In the genomic region with DNA sequence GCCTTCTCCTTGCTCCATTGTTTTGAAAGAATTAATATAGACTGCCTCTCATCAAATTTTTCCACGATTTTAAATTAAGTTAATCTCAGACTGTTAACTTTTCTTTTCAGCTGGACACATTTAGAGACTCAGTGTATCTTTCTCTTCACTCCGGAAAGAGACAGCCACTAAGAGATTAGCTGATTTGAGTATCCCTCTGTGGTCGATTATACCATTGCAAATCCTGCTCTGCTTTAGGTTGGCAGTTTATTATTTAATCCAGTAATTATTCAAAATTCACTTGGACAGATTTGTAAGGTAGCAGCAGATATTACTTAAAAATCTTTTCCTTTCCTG, we compare ENCODE assay signal across 8 cellular contexts. TPM values are rescaled to one million over a fixed set of nuclear protein-coding genes. Genes with fewer than 3 reads are reported as not detected.
DNase-seq lines count a peak whose midpoint lies in the region; ATAC-seq and TF ChIP-seq lines count a peak whose summit lies in the region.

No MANE protein-coding gene starts in this region.

- peaks cover 12% of the 10 kb centered on the region for H3K4me1 Mint-ChIP-seq in WTC11
- peaks cover 4 to 20% of the 10 kb centered on the region in 2 donors for H3K4me1 Mint-ChIP-seq in stimulated activated naive B cell treated with anti-CD40 and anti-IgM and Interleukin-4, amounts not matched to agents 10 μg/mL and 1 μg/mL and 100 μg/mL, for 72 hours

- POLR2A ChIA-PET in WTC11 (lab: Charles Lee), result interaction anchor here (1.5 kb wide), 1 partner anchor 14 kb away, joined by 3 read pairs; no protein-coding TSS in a partner anchor

- H3K36me3 Mint-ChIP-seq in WTC11, result peaks cover 10% of the 10 kb centered on the region
- H3K36me3 Mint-ChIP-seq in stimulated activated naive B cell treated with anti-CD40 and anti-IgM and Interleukin-4, amounts not matched to agents 10 μg/mL and 1 μg/mL and 100 μg/mL, for 72 hours, result peaks cover 6 to 8% of the 10 kb centered on the region in 2 donors

- H3K9me3 Mint-ChIP-seq in WTC11, result no peaks in the 10 kb centered on the region
- no peaks in the 10 kb centered on the region for H3K9me3 Mint-ChIP-seq in stimulated activated naive B cell treated with anti-CD40 and anti-IgM and Interleukin-4, amounts not matched to agents 10 μg/mL and 1 μg/mL and 100 μg/mL, for 72 hours

- no peaks in the 10 kb centered on the region; the same call in 1 of the 2 replicates for H3K27me3 Mint-ChIP-seq in WTC11 (ENCODE audit: low read depth)
- H3K27me3 Mint-ChIP-seq in stimulated activated naive B cell treated with anti-CD40 and anti-IgM and Interleukin-4, amounts not matched to agents 10 μg/mL and 1 μg/mL and 100 μg/mL, for 72 hours, result no peaks in the 10 kb centered on the region

- no peak for TF ChIP-seq CTCF in WTC11 (IDR thresholded peaks at IDR 0.05)

- peak overlapping the region; percentile 99 for H3K4me3 Mint-ChIP-seq in WTC11
- H3K4me3 Mint-ChIP-seq in stimulated activated naive B cell treated with anti-CD40 and anti-IgM and Interleukin-4, amounts not matched to agents 10 μg/mL and 1 μg/mL and 100 μg/mL, for 72 hours, result peak overlapping the region; percentile 92 to 98

- H3K27ac Mint-ChIP-seq in WTC11, result peak overlapping the region; percentile 100
- H3K27ac Mint-ChIP-seq in stimulated activated naive B cell treated with anti-CD40 and anti-IgM and Interleukin-4, amounts not matched to agents 10 μg/mL and 1 μg/mL and 100 μg/mL, for 72 hours, result peak overlapping the region; percentile 100

- peak; percentile 34 for DNase-seq in NCI-H1105 treated with DMSO at 0.1 percent for 48 hours (lab: John Stamatoyannopoulos, UW)
- no peak for DNase-seq in NCI-H1105 (lab: John Stamatoyannopoulos, UW)
- no peak for DNase-seq in WTC11 (ENCODE audit: low spot score)
- peak; percentile 6 for DNase-seq in hepatic stellate cell (ENCODE audit: low spot score)
- no peak for DNase-seq in stimulated activated naive B cell treated with anti-CD40 and anti-IgM and Interleukin-4, amounts not matched to agents 10 μg/mL and 1 μg/mL and 100 μg/mL, for 72 hours
- DNase-seq in AG08395 (ENCODE audit: low spot score), result no peak
- DNase-seq in stimulated activated CD4-positive, alpha-beta T cell treated with anti-CD3 and anti-CD28 coated beads, Interleukin-4, amount 100 ng/mL, for 1 hour, result no peak
- no peak for DNase-seq in activated CD4-positive, CD25-positive, alpha-beta regulatory T cell treated with anti-CD3 and anti-CD28 coated beads, Interleukin-2, amount 50 U/mL, for 72 hours

- ATAC-seq in WTC11, result no peak
- ATAC-seq in stimulated activated naive B cell treated with anti-CD40 and anti-IgM and Interleukin-4, amounts not matched to agents 10 μg/mL and 1 μg/mL and 100 μg/mL, for 72 hours (replicated peaks), result no peak

- CTCF ChIA-PET in WTC11 (lab: Charles Lee), result interaction anchor here (0.7 to 2.9 kb wide), 7 partner anchors 13 to 108 kb away, joined by 3 to 28 read pairs (median 3); a partner anchor contains a TSS

TF ChIP-seq in WTC11, 78 proteins besides CTCF, POLR2A, EP300 and RAD21:
- TF ChIP-seq SP1 (CRISPR knock-in tag; conservative IDR thresholded peaks at IDR 0.05), result no peak
- no peak for TF ChIP-seq RORB (CRISPR knock-in tag; IDR thresholded peaks at IDR 0.05)
- no peak for TF ChIP-seq MYBL2 (CRISPR knock-in tag; IDR thresholded peaks at IDR 0.05)
- TF ChIP-seq ZNF396 (CRISPR knock-in tag; IDR thresholded peaks at IDR 0.05; ENCODE audit: borderline replicate concordance), result no peak
- no peak for TF ChIP-seq ZNF263 (CRISPR knock-in tag; IDR thresholded peaks at IDR 0.05; ENCODE audit: low read depth)
- TF ChIP-seq, protein P1, sequence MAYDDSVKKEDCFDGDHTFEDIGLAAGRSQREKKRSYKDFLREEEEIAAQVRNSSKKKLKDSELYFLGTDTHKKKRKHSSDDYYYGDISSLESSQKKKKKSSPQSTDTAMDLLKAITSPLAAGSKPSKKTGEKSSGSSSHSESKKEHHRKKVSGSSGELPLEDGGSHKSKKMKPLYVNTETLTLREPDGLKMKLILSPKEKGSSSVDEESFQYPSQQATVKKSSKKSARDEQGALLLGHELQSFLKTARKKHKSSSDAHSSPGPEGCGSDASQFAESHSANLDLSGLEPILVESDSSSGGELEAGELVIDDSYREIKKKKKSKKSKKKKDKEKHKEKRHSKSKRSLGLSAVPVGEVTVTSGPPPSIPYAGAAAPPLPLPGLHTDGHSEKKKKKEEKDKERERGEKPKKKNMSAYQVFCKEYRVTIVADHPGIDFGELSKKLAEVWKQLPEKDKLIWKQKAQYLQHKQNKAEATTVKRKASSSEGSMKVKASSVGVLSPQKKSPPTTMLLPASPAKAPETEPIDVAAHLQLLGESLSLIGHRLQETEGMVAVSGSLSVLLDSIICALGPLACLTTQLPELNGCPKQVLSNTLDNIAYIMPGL (CRISPR knock-in tag; IDR thresholded peaks at IDR 0.05), result no peak
- no peak for TF ChIP-seq GTF2I (CRISPR knock-in tag; conservative IDR thresholded peaks at IDR 0.05)
- TF ChIP-seq TEAD4 (CRISPR knock-in tag; IDR thresholded peaks at IDR 0.05), result no peak
- no peak for TF ChIP-seq SMAD4 (CRISPR knock-in tag; IDR thresholded peaks at IDR 0.05)
- TF ChIP-seq TEAD1 (CRISPR knock-in tag; IDR thresholded peaks at IDR 0.05), result no peak
- TF ChIP-seq, protein P2, sequence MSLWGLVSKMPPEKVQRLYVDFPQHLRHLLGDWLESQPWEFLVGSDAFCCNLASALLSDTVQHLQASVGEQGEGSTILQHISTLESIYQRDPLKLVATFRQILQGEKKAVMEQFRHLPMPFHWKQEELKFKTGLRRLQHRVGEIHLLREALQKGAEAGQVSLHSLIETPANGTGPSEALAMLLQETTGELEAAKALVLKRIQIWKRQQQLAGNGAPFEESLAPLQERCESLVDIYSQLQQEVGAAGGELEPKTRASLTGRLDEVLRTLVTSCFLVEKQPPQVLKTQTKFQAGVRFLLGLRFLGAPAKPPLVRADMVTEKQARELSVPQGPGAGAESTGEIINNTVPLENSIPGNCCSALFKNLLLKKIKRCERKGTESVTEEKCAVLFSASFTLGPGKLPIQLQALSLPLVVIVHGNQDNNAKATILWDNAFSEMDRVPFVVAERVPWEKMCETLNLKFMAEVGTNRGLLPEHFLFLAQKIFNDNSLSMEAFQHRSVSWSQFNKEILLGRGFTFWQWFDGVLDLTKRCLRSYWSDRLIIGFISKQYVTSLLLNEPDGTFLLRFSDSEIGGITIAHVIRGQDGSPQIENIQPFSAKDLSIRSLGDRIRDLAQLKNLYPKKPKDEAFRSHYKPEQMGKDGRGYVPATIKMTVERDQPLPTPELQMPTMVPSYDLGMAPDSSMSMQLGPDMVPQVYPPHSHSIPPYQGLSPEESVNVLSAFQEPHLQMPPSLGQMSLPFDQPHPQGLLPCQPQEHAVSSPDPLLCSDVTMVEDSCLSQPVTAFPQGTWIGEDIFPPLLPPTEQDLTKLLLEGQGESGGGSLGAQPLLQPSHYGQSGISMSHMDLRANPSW (CRISPR knock-in tag; conservative IDR thresholded peaks at IDR 0.05; ENCODE audit: low read depth), result no peak
- TF ChIP-seq, protein P3, sequence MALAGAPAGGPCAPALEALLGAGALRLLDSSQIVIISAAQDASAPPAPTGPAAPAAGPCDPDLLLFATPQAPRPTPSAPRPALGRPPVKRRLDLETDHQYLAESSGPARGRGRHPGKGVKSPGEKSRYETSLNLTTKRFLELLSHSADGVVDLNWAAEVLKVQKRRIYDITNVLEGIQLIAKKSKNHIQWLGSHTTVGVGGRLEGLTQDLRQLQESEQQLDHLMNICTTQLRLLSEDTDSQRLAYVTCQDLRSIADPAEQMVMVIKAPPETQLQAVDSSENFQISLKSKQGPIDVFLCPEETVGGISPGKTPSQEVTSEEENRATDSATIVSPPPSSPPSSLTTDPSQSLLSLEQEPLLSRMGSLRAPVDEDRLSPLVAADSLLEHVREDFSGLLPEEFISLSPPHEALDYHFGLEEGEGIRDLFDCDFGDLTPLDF (CRISPR knock-in tag; IDR thresholded peaks at IDR 0.05), result no peak
- no peak for TF ChIP-seq GABPB1 (CRISPR knock-in tag; IDR thresholded peaks at IDR 0.05)
- TF ChIP-seq ZNF138 (CRISPR knock-in tag; conservative IDR thresholded peaks at IDR 0.05), result no peak

RNA-seq across cellular contexts. Expression of a gene that starts 0.6 kb away (rescaled TPM):
- 28.4 to 33.1 TPM (median 29.0 TPM) in 3 replicates for total RNA-seq in WTC11 (2021)

RNA-seq across cellular contexts. Expression of a gene that starts 29.2 kb away (rescaled TPM):
- total RNA-seq in WTC11 (2021), result 0.73 to 1.5 TPM (median 1.4 TPM) in 3 replicates

RNA-seq across cellular contexts. Expression of a gene that starts 48.0 kb away (rescaled TPM):
- total RNA-seq in WTC11 (2021), result 5.7 to 6.5 TPM (median 6.1 TPM) in 3 replicates

RNA-seq across cellular contexts. Expression of a gene that starts 48.1 kb away (rescaled TPM):
- 16.0 to 20.7 TPM (median 16.4 TPM) in 3 replicates for total RNA-seq in WTC11 (2021)

Comparison
In these comparisons a context has a peak if more than half of its experiments do, and no peak if none do; other contexts are left out.
1. DNase-seq: peak in NCI-H1105 treated with DMSO at 0.1 percent for 48 hours (single experiment) and hepatic stellate cell (single experiment); none in NCI-H1105 (single experiment), WTC11 (single experiment), stimulated activated naive B cell treated with anti-CD40 and anti-IgM and Interleukin-4, amounts not matched to agents 10 μg/mL and 1 μg/mL and 100 μg/mL, for 72 hours (single experiment), AG08395 (single experiment), stimulated activated CD4-positive, alpha-beta T cell treated with anti-CD3 and anti-CD28 coated beads, Interleukin-4, amount 100 ng/mL, for 1 hour (single experiment) and activated CD4-positive, CD25-positive, alpha-beta regulatory T cell treated with anti-CD3 and anti-CD28 coated beads, Interleukin-2, amount 50 U/mL, for 72 hours (single experiment).